16 cellular contexts compared by ENCODE assay signal in the genomic region with DNA sequence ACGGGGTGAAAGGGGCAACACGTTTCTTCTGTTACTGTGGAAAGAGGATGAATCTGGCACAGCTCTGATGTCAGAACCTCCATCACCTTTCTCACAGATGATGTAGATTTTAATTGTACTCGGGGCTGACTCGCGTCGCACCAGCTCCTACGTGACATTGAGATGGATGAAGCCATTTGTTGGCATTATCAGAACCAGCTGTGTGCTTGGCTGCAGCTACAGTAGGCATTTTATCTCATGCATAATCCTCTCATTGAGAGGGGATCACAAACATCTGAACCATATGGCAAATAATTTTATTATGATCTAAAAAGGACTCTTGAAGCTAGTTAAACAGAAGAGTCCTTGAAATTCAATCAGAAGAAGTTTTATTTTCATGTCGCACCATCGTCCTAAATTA.
DNase-seq lines count a peak whose midpoint lies in the region; ATAC-seq lines count a peak whose summit lies in the region.
"Had no signal": no experiment of that assay in that cellular context is flagged by ENCODE, and none has a peak within 500 bp of the region (broad histone marks: within the 10 kb centered on the region; RNA-seq: fewer than 3 reads in every experiment).

No MANE protein-coding gene starts in this region.

- no peak overlapping the region for H3K4me3 Mint-ChIP-seq in activated CD4-positive, alpha-beta memory T cell treated with anti-CD3 and anti-CD28 coated beads, Interleukin-2, amount 10 ng/mL, durations not matched to agents 7 days and 5 days
- H3K4me3 Mint-ChIP-seq: CD8-positive, alpha-beta T cell had no signal

- H3K4ac ChIP-seq in mesendoderm (ENCODE audit: low read depth, low read length) = no peak overlapping the region

- no peaks in the 10 kb centered on the region for H3K27me3 Mint-ChIP-seq in activated CD4-positive, alpha-beta memory T cell treated with anti-CD3 and anti-CD28 coated beads, Interleukin-2, amount 10 ng/mL, durations not matched to agents 7 days and 5 days

- no peak for ATAC-seq in HG03565 (IDR thresholded peaks at IDR 0.05; ENCODE audit: unreplicated experiment)
- ATAC-seq: CD8-positive, alpha-beta T cell; K562 had no signal

- no peak overlapping the region for H3K23ac ChIP-seq in mesendoderm (ENCODE audit: low read length)

- CTCF ChIA-PET in activated CD4-positive, alpha-beta memory T cell treated with anti-CD3 and anti-CD28 coated beads, Interleukin-2, amount 10 ng/mL, durations not matched to agents 7 days and 5 days (lab: Charles Lee) = no interaction called here

- peaks cover 5% of the 10 kb centered on the region for H3K4me1 ChIP-seq in mesendoderm (ENCODE audit: control insufficient read depth, low read depth, low read length)
- H3K4me1 ChIP-seq: BE2C had no signal

- no peak overlapping the region for H3K27ac ChIP-seq in mesendoderm (ENCODE audit: low read depth, low read length)

- no peak overlapping the region for H3K4me2 ChIP-seq in mesendoderm (ENCODE audit: low read length)

- no CpG with 5 or more reads among the region's 9 CpGs for whole genome bisulfite sequencing in mesendoderm (ENCODE audit: extremely low coverage, insufficient coverage, low lambda C conversion rate)

- H3K9me3 Mint-ChIP-seq in activated CD4-positive, alpha-beta memory T cell treated with anti-CD3 and anti-CD28 coated beads, Interleukin-2, amount 10 ng/mL, durations not matched to agents 7 days and 5 days = no peaks in the 10 kb centered on the region

- H3K36me3 Mint-ChIP-seq in activated CD4-positive, alpha-beta memory T cell treated with anti-CD3 and anti-CD28 coated beads, Interleukin-2, amount 10 ng/mL, durations not matched to agents 7 days and 5 days (ENCODE audit: low read depth) = no peaks in the 10 kb centered on the region
- H3K36me3 Mint-ChIP-seq: CD8-positive, alpha-beta T cell had no signal

- no peak overlapping the region for H4K5ac ChIP-seq in mesendoderm (ENCODE audit: low read length)

- no peak overlapping the region for H3K9ac ChIP-seq in mesendoderm (ENCODE audit: low read length)

- no peaks in the 10 kb centered on the region for H3K79me2 ChIP-seq in mesendoderm (ENCODE audit: control insufficient read depth, insufficient read depth, low read length)

- no peaks in the 10 kb centered on the region for H3K36me3 ChIP-seq in mesendoderm (ENCODE audit: control insufficient read depth, insufficient read depth, low read length)
- H3K36me3 ChIP-seq: BE2C had no signal

- H2BK120ac ChIP-seq in mesendoderm (ENCODE audit: low read depth, low read length) = no peak overlapping the region

- DNase-seq in DMS 273 treated with DMSO at 0.1 percent for 48 hours (lab: John Stamatoyannopoulos, UW) (peak; percentile 27), NCI-H1694 treated with DMSO at 0.1 percent for 48 hours (lab: John Stamatoyannopoulos, UW) (peak; percentile 68), NCI-H82 (lab: John Stamatoyannopoulos, UW) (peak; percentile 93), mesendoderm (peak; percentile 15), AG08395 (ENCODE audit: low spot score) (no peak)
- no peak for DNase-seq in activated CD4-positive, alpha-beta memory T cell treated with anti-CD3 and anti-CD28 coated beads, Interleukin-2, amount 10 ng/mL, durations not matched to agents 7 days and 5 days
- DNase-seq: ACHN; BE2C; CD8-positive, alpha-beta T cell; EL; H7; NCI-H2029; NCI-H226; SIG-M5 had no signal

- POLR2A ChIA-PET in activated CD4-positive, alpha-beta memory T cell treated with anti-CD3 and anti-CD28 coated beads, Interleukin-2, amount 10 ng/mL, durations not matched to agents 7 days and 5 days (lab: Charles Lee) = no interaction called here

- no peak overlapping the region for H2BK5ac ChIP-seq in mesendoderm (ENCODE audit: low read length)

- no peaks in the 10 kb centered on the region for H3K79me1 ChIP-seq in mesendoderm (ENCODE audit: low read length)

- no peak overlapping the region for H4K8ac ChIP-seq in mesendoderm (ENCODE audit: low read depth, low read length)

- H3K4me3 ChIP-seq in mesendoderm (ENCODE audit: low read length) = no peak overlapping the region
- H3K4me3 ChIP-seq: K562 had no signal

- H2AK5ac ChIP-seq in mesendoderm (ENCODE audit: low read length) = no peak overlapping the region

- H3K27me3 ChIP-seq in mesendoderm (ENCODE audit: insufficient read depth, low read length, poor library complexity) = no peaks in the 10 kb centered on the region
- H3K27me3 ChIP-seq: BE2C had no signal

- H3K56ac ChIP-seq in mesendoderm (ENCODE audit: low read length) = peak overlapping the region; percentile 36

- H2BK15ac ChIP-seq in mesendoderm (replicated peaks; ENCODE audit: low read depth) = no peak overlapping the region

- H3K18ac ChIP-seq in mesendoderm (ENCODE audit: low read length) = no peak overlapping the region

- H3K4me1 Mint-ChIP-seq in activated CD4-positive, alpha-beta memory T cell treated with anti-CD3 and anti-CD28 coated beads, Interleukin-2, amount 10 ng/mL, durations not matched to agents 7 days and 5 days = no peaks in the 10 kb centered on the region

- no peak overlapping the region for H3K27ac Mint-ChIP-seq in activated CD4-positive, alpha-beta memory T cell treated with anti-CD3 and anti-CD28 coated beads, Interleukin-2, amount 10 ng/mL, durations not matched to agents 7 days and 5 days
- H3K27ac Mint-ChIP-seq: CD8-positive, alpha-beta T cell had no signal

Comparison
In these comparisons a context has a peak if more than half of its experiments do, and no peak if none do; other contexts are left out.
1. DNase-seq: peak in DMS 273 treated with DMSO at 0.1 percent for 48 hours (single experiment), NCI-H1694 treated with DMSO at 0.1 percent for 48 hours (single experiment), NCI-H82 (single experiment) and mesendoderm (single experiment); none in activated CD4-positive, alpha-beta memory T cell treated with anti-CD3 and anti-CD28 coated beads, Interleukin-2, amount 10 ng/mL, durations not matched to agents 7 days and 5 days (single experiment) and AG08395 (single experiment).